In genomic region chr12:115452751-115453281, GRCh38 we compare ENCODE assay signal across 15 cellular contexts.
DNase-seq lines count a peak whose midpoint lies in the region; ATAC-seq and TF ChIP-seq lines count a peak whose summit lies in the region.
"Had no signal": no experiment of that assay in that cellular context is flagged by ENCODE, and none has a peak within 500 bp of the region (broad histone marks: within the 10 kb centered on the region; RNA-seq: fewer than 3 reads in every experiment).

No MANE protein-coding gene starts in this region.

- no peak for TF ChIP-seq CTCF in HCT116 (IDR thresholded peaks at IDR 0.05 in 2 of 3, conservative IDR thresholded peaks at IDR 0.05 in 1 of 3; ENCODE audit: borderline replicate concordance in 1 of 3, insufficient read depth in 1 of 3, low read depth in 2 of 3, low read length in 2 of 3)
- TF ChIP-seq CTCF in endothelial cell (IDR thresholded peaks at IDR 0.05; ENCODE audit: unreplicated experiment), result no peak

- no TSS peak for BruUV-seq in HCT116 (replicated peaks; lab: Mats Ljungman, UMichigan)

- H3K9me3 Mint-ChIP-seq in endothelial cell (ENCODE audit: unreplicated experiment), result no peaks in the 10 kb centered on the region

- no peaks in the 10 kb centered on the region for H3K9me2 ChIP-seq in HCT116 (ENCODE audit: insufficient read depth)

- peaks cover 16 to 19% of the 10 kb centered on the region in 2 experiments; a peak in 3 of 4 replicates for H3K4me1 ChIP-seq in HCT116 (ENCODE audit: control insufficient read depth in 1 of 2, insufficient read depth in 2 of 2, low read length in 2 of 2)
- H3K4me1 ChIP-seq in neuronal stem cell (ENCODE audit: control insufficient read depth in 2 of 2, insufficient read depth in 1 of 2, low read depth in 1 of 2, low read length in 2 of 2), result peaks cover 0 to 5% of the 10 kb centered on the region in 2 donors
- H3K4me1 ChIP-seq: upper lobe of right lung had no signal

- no CpG with 5 or more reads among the region's 10 CpGs for WGBS in neuronal stem cell (ENCODE audit: extremely low coverage in 2 of 2, insufficient read length in 2 of 2, insufficient replicate concordance in 1 of 2), 2 donors

- no peak overlapping the region for H3K14ac ChIP-seq in neuronal stem cell (ENCODE audit: low read length)

- DNase-seq in HCT116 (ENCODE audit: low read depth, low spot score) (no peak), NCI-H526 (lab: John Stamatoyannopoulos, UW) (peak; percentile 36 to 52), endothelial cell (ENCODE audit: low spot score) (no peak), neuronal stem cell (ENCODE audit: low spot score) (no peak), dermis blood vessel endothelial cell (no peak)
- DNase-seq in stimulated activated CD4-positive, alpha-beta T cell treated with anti-CD3 and anti-CD28 coated beads, Interleukin-12 subunit alpha, Interleukin-12 subunit beta, amount 100 ng/mL, for 4 hours, result no peak
- DNase-seq: CD4-positive, alpha-beta memory T cell; NCI-H446; PC-3; upper lobe of right lung had no signal

- TF ChIP-seq RAD21 in HCT116 (IDR thresholded peaks at IDR 0.05; ENCODE audit: low read depth), result no peak

- H2BK15ac ChIP-seq in neuronal stem cell (ENCODE audit: low read length), result no peak overlapping the region

- H2AK5ac ChIP-seq in neuronal stem cell (ENCODE audit: low read depth, low read length), result peak overlapping the region; percentile 17

- RAD21 ChIA-PET in HCT116 (lab: Charles Lee; ENCODE audit: low non-redundant PET in 1 of 2, low total read pairs in 2 of 2, uncharacterized antibody in 2 of 2, unreplicated experiment in 2 of 2), result no interaction called here

- H3K27me3 ChIP-seq in HCT116 (ENCODE audit: insufficient read depth, low read length) (peaks cover 5% of the 10 kb centered on the region; the same call in 1 of the 2 replicates), neuronal stem cell (ENCODE audit: control insufficient read depth in 3 of 3, insufficient read depth in 3 of 3, low read depth in 1 of 3, low read length in 3 of 3) (peaks cover 5 to 36% (median 34%) of the 10 kb centered on the region in 3 experiments)

- H3K4me3 Mint-ChIP-seq in endothelial cell (ENCODE audit: unreplicated experiment), result peak overlapping the region; percentile 79
- H3K4me3 Mint-ChIP-seq: central memory CD8-positive, alpha-beta T cell; stimulated activated effector memory CD8-positive, alpha-beta T cell treated with anti-CD3 and anti-CD28 coated beads, Interleukin-12 subunit alpha, Interleukin-12 subunit beta, amount 100 ng/mL, for 72 hours had no signal

- H3K4ac ChIP-seq in neuronal stem cell (ENCODE audit: low read length), result no peak overlapping the region

- no peak overlapping the region for H2BK120ac ChIP-seq in neuronal stem cell (ENCODE audit: low read depth, low read length)

- POLR2A ChIA-PET in HCT116 (lab: Charles Lee), result no interaction called here

- no peak overlapping the region for H4K8ac ChIP-seq in neuronal stem cell (ENCODE audit: low read depth, low read length)

- H3K27ac ChIP-seq in HCT116 (ENCODE audit: low read depth, low read length) (no peak overlapping the region), neuronal stem cell (replicated peaks; ENCODE audit: low read length) (no peak overlapping the region)
- H3K27ac ChIP-seq: upper lobe of right lung had no signal

- H3K9me3 ChIP-seq in HCT116 (ENCODE audit: control insufficient read depth in 1 of 2, insufficient read depth in 1 of 2, low read depth in 1 of 2, low read length in 2 of 2), result no peaks in the 10 kb centered on the region
- H3K9me3 ChIP-seq in neuronal stem cell (replicated peaks in 1 of 2; ENCODE audit: control insufficient read depth in 2 of 2, insufficient read depth in 1 of 2, low read depth in 1 of 2, low read length in 2 of 2), result no peaks in the 10 kb centered on the region
- H3K9me3 ChIP-seq: upper lobe of right lung had no signal

- H3K36me3 Mint-ChIP-seq in endothelial cell (ENCODE audit: low read depth, unreplicated experiment), result no peaks in the 10 kb centered on the region
- H3K36me3 Mint-ChIP-seq: activated naive CD8-positive, alpha-beta T cell; CD4-positive, alpha-beta memory T cell; stimulated activated effector memory CD8-positive, alpha-beta T cell treated with anti-CD3 and anti-CD28 coated beads, Interleukin-12 subunit alpha, Interleukin-12 subunit beta, amount 100 ng/mL, for 72 hours had no signal

- TF ChIP-seq POLR2A in HCT116 (IDR thresholded peaks at IDR 0.05; ENCODE audit: borderline replicate concordance, extremely low read depth, insufficient read depth, insufficient read length), result no peak

- H3K9ac ChIP-seq in HCT116 (ENCODE audit: low read length) (no peak overlapping the region), neuronal stem cell (ENCODE audit: low read depth, low read length, poor library complexity) (peak overlapping the region; percentile 2)

- CTCF ChIA-PET in HCT116 (lab: Charles Lee), result no interaction called here

- no peak overlapping the region for H3K27ac Mint-ChIP-seq in endothelial cell (ENCODE audit: unreplicated experiment)
- H3K27ac Mint-ChIP-seq: activated naive CD8-positive, alpha-beta T cell; CD4-positive, alpha-beta memory T cell; stimulated activated effector memory CD8-positive, alpha-beta T cell treated with anti-CD3 and anti-CD28 coated beads, Interleukin-12 subunit alpha, Interleukin-12 subunit beta, amount 100 ng/mL, for 72 hours had no signal

- ATAC-seq in HCT116 (no peak), HG03196 (IDR thresholded peaks at IDR 0.05; ENCODE audit: unreplicated experiment) (no peak), HG03108 (IDR thresholded peaks at IDR 0.05; ENCODE audit: unreplicated experiment) (no peak)
- ATAC-seq: stimulated activated effector memory CD8-positive, alpha-beta T cell treated with anti-CD3 and anti-CD28 coated beads, Interleukin-12 subunit alpha, Interleukin-12 subunit beta, amount 100 ng/mL, for 72 hours had no signal

- no peak overlapping the region for H3K4me3 ChIP-seq in HCT116 (replicated peaks in 1 of 2; ENCODE audit: low read depth in 1 of 2, low read length in 2 of 2)
- no peak overlapping the region for H3K4me3 ChIP-seq in neuronal stem cell (ENCODE audit: low read length in 2 of 2)
- H3K4me3 ChIP-seq: upper lobe of right lung had no signal

- intact Hi-C loops in HCT116 (cut with micrococcal nuclease), result no loop called here

- peaks cover 11% of the 10 kb centered on the region for H3K27me3 Mint-ChIP-seq in endothelial cell (ENCODE audit: unreplicated experiment)

- H3K4me2 ChIP-seq in HCT116 (ENCODE audit: low read length) (peak overlapping the region; percentile 46; the same call in 1 of the 2 replicates), neuronal stem cell (ENCODE audit: insufficient read depth, low read length, poor library complexity, severe bottlenecking) (no peak overlapping the region)

- H3K36me3 ChIP-seq in HCT116 (ENCODE audit: control insufficient read depth in 1 of 2, insufficient read depth in 2 of 2, low read length in 2 of 2) (no peaks in the 10 kb centered on the region), neuronal stem cell (replicated peaks in 1 of 2; ENCODE audit: control insufficient read depth in 2 of 2, insufficient read depth in 2 of 2, low read length in 2 of 2) (no peaks in the 10 kb centered on the region)
- H3K36me3 ChIP-seq: upper lobe of right lung had no signal

- no peak overlapping the region for H2BK5ac ChIP-seq in neuronal stem cell (ENCODE audit: low read length)

- H2AFZ ChIP-seq in HCT116 (ENCODE audit: low read depth, low read length, poor library complexity, severe bottlenecking) (no peak overlapping the region), neuronal stem cell (ENCODE audit: low read length) (peak overlapping the region; percentile 43)

- H3K79me2 ChIP-seq in HCT116 (ENCODE audit: insufficient read depth, low read length), result no peaks in the 10 kb centered on the region

- H3K18ac ChIP-seq in neuronal stem cell (ENCODE audit: low read length), result peak overlapping the region; percentile 56

- H4K91ac ChIP-seq in neuronal stem cell (ENCODE audit: low read depth, low read length, poor library complexity), result no peak overlapping the region

- H2BK12ac ChIP-seq in neuronal stem cell (ENCODE audit: low read length), result no peak overlapping the region

- no peak overlapping the region for H3K23ac ChIP-seq in neuronal stem cell (ENCODE audit: low read depth, low read length, poor library complexity)

- H3K4me1 Mint-ChIP-seq in endothelial cell (ENCODE audit: unreplicated experiment), result peaks cover 21% of the 10 kb centered on the region
- H3K4me1 Mint-ChIP-seq: central memory CD8-positive, alpha-beta T cell had no signal

- H4K20me1 ChIP-seq in HCT116 (ENCODE audit: insufficient read depth), result no peaks in the 10 kb centered on the region

- H3K79me1 ChIP-seq in neuronal stem cell (ENCODE audit: low read depth, low read length), result no peaks in the 10 kb centered on the region

TF ChIP-seq in HCT116, 20 proteins besides CTCF, POLR2A, EP300 and RAD21 (continues in another document):
- TF ChIP-seq CBX3 (IDR thresholded peaks at IDR 0.05; ENCODE audit: low read depth) (no peak), POLR2AphosphoS5 (IDR thresholded peaks at IDR 0.05; ENCODE audit: low read depth, low read length) (no peak), ZFX (IDR thresholded peaks at IDR 0.05) (no peak), ZNF274 (IDR thresholded peaks at IDR 0.05; ENCODE audit: low read depth, low read length) (no peak), REST (IDR thresholded peaks at IDR 0.05; ENCODE audit: low read depth) (no peak), CEBPB (IDR thresholded peaks at IDR 0.05; ENCODE audit: low read depth) (no peak)

Comparison
In these comparisons a context has a peak if more than half of its experiments do, and no peak if none do; other contexts are left out.
1. DNase-seq: peak in NCI-H526 (2 of 2); none in HCT116 (single experiment), endothelial cell (single experiment), neuronal stem cell (single experiment), dermis blood vessel endothelial cell (single experiment) and stimulated activated CD4-positive, alpha-beta T cell treated with anti-CD3 and anti-CD28 coated beads, Interleukin-12 subunit alpha, Interleukin-12 subunit beta, amount 100 ng/mL, for 4 hours (single experiment).